Comparison of ENCODE assay signal across 1 cellular context in genomic region chr11:13297917-13298356, GRCh38.
TF ChIP-seq lines count a peak whose summit lies in the region.

No MANE protein-coding gene starts in this region.

TF ChIP-seq in HepG2, 621 proteins besides CTCF, POLR2A, EP300 and RAD21 (continued from another document and continues in another):
- TF ChIP-seq ZBTB40 (IDR thresholded peaks at IDR 0.05) (no peak), ZBTB40 (CRISPR knock-in tag; IDR thresholded peaks at IDR 0.05) (no peak), TEAD3 (CRISPR knock-in tag; optimal IDR thresholded peaks at IDR 0.05; ENCODE audit: borderline replicate concordance) (peak; percentile 88), CEBPB (IDR thresholded peaks at IDR 0.05; ENCODE audit: borderline replicate concordance, low read depth, low read length) (peak; percentile 96), CBX5 (CRISPR knock-in tag; IDR thresholded peaks at IDR 0.05; ENCODE audit: borderline replicate concordance) (no peak), FOXK1 (CRISPR knock-in tag; IDR thresholded peaks at IDR 0.05; ENCODE audit: borderline replicate concordance, low read depth) (peak; percentile 75; the same call in 1 of the 2 replicates), RARA (CRISPR knock-in tag; IDR thresholded peaks at IDR 0.05) (peak; percentile 44; the same call in 1 of the 2 replicates), FOXP1 (IDR thresholded peaks at IDR 0.05) (peak; percentile 72), FOXP1 (CRISPR knock-in tag; IDR thresholded peaks at IDR 0.05) (peak; percentile 82), ZNF580 (CRISPR knock-in tag; IDR thresholded peaks at IDR 0.05; ENCODE audit: borderline replicate concordance, low read depth) (0 out of 2 replicates have a peak, but pooled peaks have one; percentile 22), ARID4A (CRISPR knock-in tag; IDR thresholded peaks at IDR 0.05; ENCODE audit: borderline replicate concordance) (peak; percentile 67; the same call in 1 of the 2 replicates), ERF (CRISPR knock-in tag; IDR thresholded peaks at IDR 0.05) (0 out of 2 replicates have a peak, but pooled peaks have one; percentile 62), ELF1 (CRISPR knock-in tag; IDR thresholded peaks at IDR 0.05) (peak; percentile 61), MATR3 (CRISPR knock-in tag; IDR thresholded peaks at IDR 0.05) (no peak), PAXIP1 (CRISPR knock-in tag; conservative IDR thresholded peaks at IDR 0.05) (peak; percentile 58), TAF1 (CRISPR knock-in tag; IDR thresholded peaks at IDR 0.05) (no peak), NAIF1 (CRISPR knock-in tag; IDR thresholded peaks at IDR 0.05; ENCODE audit: borderline replicate concordance) (no peak), GABPA (IDR thresholded peaks at IDR 0.05; ENCODE audit: low read depth, low read length) (no peak), GABPA (CRISPR knock-in tag; IDR thresholded peaks at IDR 0.05; ENCODE audit: low read depth) (peak; percentile 71), ZNF12 (CRISPR knock-in tag; IDR thresholded peaks at IDR 0.05) (0 out of 2 replicates have a peak, but pooled peaks have one; percentile 62), HMGXB4 (CRISPR knock-in tag; IDR thresholded peaks at IDR 0.05; ENCODE audit: borderline replicate concordance in 1 of 2, low read depth in 1 of 2) (0 out of 4 replicates have a peak, but pooled peaks of 1 of the 2 experiments have one; percentile 26), MED8 (CRISPR knock-in tag; IDR thresholded peaks at IDR 0.05; ENCODE audit: insufficient replicate concordance) (no peak), KLF13 (CRISPR knock-in tag; IDR thresholded peaks at IDR 0.05) (no peak), ZNF263 (CRISPR knock-in tag; IDR thresholded peaks at IDR 0.05) (no peak), WIZ (CRISPR knock-in tag; IDR thresholded peaks at IDR 0.05) (peak; percentile 54; the same call in 1 of the 2 replicates), TARDBP (CRISPR knock-in tag; IDR thresholded peaks at IDR 0.05) (no peak), RORA (CRISPR knock-in tag; IDR thresholded peaks at IDR 0.05) (no peak), FOXP4 (CRISPR knock-in tag; IDR thresholded peaks at IDR 0.05) (peak; percentile 59), CREB1 (IDR thresholded peaks at IDR 0.05) (no peak), CREB1 (CRISPR knock-in tag; IDR thresholded peaks at IDR 0.05) (no peak), JDP2 (CRISPR knock-in tag; IDR thresholded peaks at IDR 0.05; ENCODE audit: borderline replicate concordance) (no peak), ZNF205 (CRISPR knock-in tag; IDR thresholded peaks at IDR 0.05) (peak; percentile 22; the same call in 1 of the 2 replicates), POGZ (CRISPR knock-in tag; IDR thresholded peaks at IDR 0.05) (peak; percentile 42; the same call in 1 of the 2 replicates)
- TF ChIP-seq, protein P1, sequence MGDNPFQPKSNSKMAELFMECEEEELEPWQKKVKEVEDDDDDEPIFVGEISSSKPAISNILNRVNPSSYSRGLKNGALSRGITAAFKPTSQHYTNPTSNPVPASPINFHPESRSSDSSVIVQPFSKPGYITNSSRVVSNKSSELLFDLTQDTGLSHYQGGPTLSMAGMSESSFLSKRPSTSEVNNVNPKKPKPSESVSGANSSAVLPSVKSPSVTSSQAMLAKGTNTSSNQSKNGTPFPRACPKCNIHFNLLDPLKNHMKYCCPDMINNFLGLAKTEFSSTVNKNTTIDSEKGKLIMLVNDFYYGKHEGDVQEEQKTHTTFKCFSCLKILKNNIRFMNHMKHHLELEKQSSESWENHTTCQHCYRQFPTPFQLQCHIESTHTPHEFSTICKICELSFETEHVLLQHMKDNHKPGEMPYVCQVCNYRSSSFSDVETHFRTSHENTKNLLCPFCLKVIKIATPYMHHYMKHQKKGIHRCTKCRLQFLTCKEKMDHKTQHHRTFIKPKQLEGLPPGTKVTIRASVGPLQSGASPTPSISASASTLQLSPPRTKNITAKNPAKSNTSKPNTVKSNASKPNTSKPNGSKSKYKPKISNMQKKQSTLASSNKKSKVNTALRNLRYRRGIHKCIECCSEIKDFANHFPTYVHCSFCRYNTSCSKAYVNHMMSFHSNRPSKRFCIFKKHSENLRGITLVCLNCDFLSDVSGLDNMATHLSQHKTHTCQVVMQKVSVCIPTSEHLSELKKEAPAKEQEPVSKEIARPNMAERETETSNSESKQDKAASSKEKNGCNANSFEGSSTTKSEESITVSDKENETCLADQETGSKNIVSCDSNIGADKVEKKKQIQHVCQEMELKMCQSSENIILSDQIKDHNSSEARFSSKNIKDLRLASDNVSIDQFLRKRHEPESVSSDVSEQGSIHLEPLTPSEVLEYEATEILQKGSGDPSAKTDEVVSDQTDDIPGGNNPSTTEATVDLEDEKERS (CRISPR knock-in tag; IDR thresholded peaks at IDR 0.05) = no peak
